ENCODE assay signal across 28 cellular contexts in genomic region chr3:12979947-12980487, GRCh38.
"Had no signal": no experiment of that assay in that cellular context is flagged by ENCODE, and none has a peak within 500 bp of the region (broad histone marks: within the 10 kb centered on the region; RNA-seq: fewer than 3 reads in every experiment).

No MANE protein-coding gene starts in this region.

- H3K4me3 ChIP-seq: ascending aorta, body of pancreas, MG63 had no signal

- H3K4me2 ChIP-seq: KMS-11 had no signal

- H3K36me3 ChIP-seq: ascending aorta, MG63 had no signal

- H3K4me1 ChIP-seq: ascending aorta had no signal

- H3K9ac ChIP-seq: KMS-11 had no signal

- H3K27me3 Mint-ChIP-seq: activated CD4-positive, alpha-beta T cell treated with anti-CD3 and anti-CD28 coated beads for 36 hours; activated CD8-positive, alpha-beta T cell treated with anti-CD3 and anti-CD28 coated beads for 36 hours; activated naive CD8-positive, alpha-beta T cell treated with anti-CD3 and anti-CD28 coated beads, Interleukin-2, amount 50 U/mL, for 24 hours; central memory CD8-positive, alpha-beta T cell; T-helper 17 cell had no signal

- H3K9me3 ChIP-seq: ascending aorta, body of pancreas, MG63 had no signal

- DNase-seq: activated CD4-positive, alpha-beta T cell treated with anti-CD3 and anti-CD28 coated beads for 36 hours; activated CD4-positive, alpha-beta T cell treated with anti-CD3 and anti-CD28 coated beads, Interleukin-2, amount 50 U/mL, for 1 hour; activated CD8-positive, alpha-beta memory T cell treated with anti-CD3 and anti-CD28 coated beads, Interleukin-2, amount 50 U/mL, for 48 hours; activated CD8-positive, alpha-beta T cell treated with anti-CD3 and anti-CD28 coated beads for 36 hours; activated effector memory CD4-positive, alpha-beta T cell treated with anti-CD3 and anti-CD28 coated beads, Interleukin-2, amount 50 U/mL, for 16 hours; activated naive CD4-positive, alpha-beta T cell treated with Interleukin-2 at 50 U/mL for 16 hours; activated naive CD8-positive, alpha-beta T cell treated with anti-CD3 and anti-CD28 coated beads, Interleukin-2, amount 50 U/mL, for 24 hours; activated T-cell treated with anti-CD3 and anti-CD28 coated beads, Interleukin-2, amount 50 U/mL, for 1 hour; amniotic stem cell; body of pancreas; MG63; MV-4-11; NCI-H1092 treated with DMSO at 0.1 percent for 48 hours; NCI-H1417 treated with DMSO at 0.1 percent for 48 hours; NCI-H1694; NCI-H2029 treated with DMSO at 0.1 percent for 48 hours; NCI-H510A treated with DMSO at 0.1 percent for 48 hours; NK-92 treated with Interleukin-12 subunit alpha and Interleukin-12 subunit beta, amount 100 ng/mL, for 24 hours; OCI-M1; SHP77 treated with DMSO at 0.1 percent for 48 hours; T-helper 17 cell; T-helper 9 cell had no signal

- H3K27ac ChIP-seq: ascending aorta, body of pancreas, KMS-11, RWPE1 had no signal

- H3K27ac Mint-ChIP-seq: activated CD4-positive, alpha-beta T cell treated with anti-CD3 and anti-CD28 coated beads for 36 hours; activated CD8-positive, alpha-beta T cell treated with anti-CD3 and anti-CD28 coated beads for 36 hours; activated naive CD8-positive, alpha-beta T cell treated with anti-CD3 and anti-CD28 coated beads, Interleukin-2, amount 50 U/mL, for 24 hours had no signal

- H3K9me3 Mint-ChIP-seq: activated CD8-positive, alpha-beta T cell treated with anti-CD3 and anti-CD28 coated beads for 36 hours; activated naive CD4-positive, alpha-beta T cell treated with anti-CD3 and anti-CD28 coated beads, Interleukin-2, amount 50 U/mL, for 72 hours; activated naive CD8-positive, alpha-beta T cell treated with anti-CD3 and anti-CD28 coated beads, Interleukin-2, amount 50 U/mL, for 24 hours; central memory CD8-positive, alpha-beta T cell had no signal

- ATAC-seq: activated CD4-positive, alpha-beta T cell treated with anti-CD3 and anti-CD28 coated beads for 36 hours; activated CD8-positive, alpha-beta T cell treated with anti-CD3 and anti-CD28 coated beads for 36 hours; activated naive CD4-positive, alpha-beta T cell treated with anti-CD3 and anti-CD28 coated beads, Interleukin-2, amount 50 U/mL, for 72 hours; activated naive CD8-positive, alpha-beta T cell treated with anti-CD3 and anti-CD28 coated beads, Interleukin-2, amount 50 U/mL, for 24 hours; body of pancreas; Panc1; T-helper 17 cell had no signal

- H3K27me3 ChIP-seq: ascending aorta, body of pancreas, MG63 had no signal

- H3K4me3 Mint-ChIP-seq: activated CD4-positive, alpha-beta T cell treated with anti-CD3 and anti-CD28 coated beads for 36 hours; activated CD8-positive, alpha-beta T cell treated with anti-CD3 and anti-CD28 coated beads for 36 hours; activated naive CD8-positive, alpha-beta T cell treated with anti-CD3 and anti-CD28 coated beads, Interleukin-2, amount 50 U/mL, for 24 hours; central memory CD8-positive, alpha-beta T cell; T-helper 17 cell had no signal
